21 cellular contexts compared by ENCODE assay signal in genomic region chr11:44942029-44942710, GRCh38. TPM values are rescaled to one million over a fixed set of nuclear protein-coding genes. Genes with fewer than 3 reads are reported as not detected.
DNase-seq lines count a peak whose midpoint lies in the region; ATAC-seq and TF ChIP-seq lines count a peak whose summit lies in the region.
"Had no signal": no experiment of that assay in that cellular context is flagged by ENCODE, and none has a peak within 500 bp of the region (broad histone marks: within the 10 kb centered on the region; RNA-seq: fewer than 3 reads in every experiment).

No MANE protein-coding gene starts in this region.

- H3K4me1 ChIP-seq in OCI-LY7 (ENCODE audit: insufficient read depth, low read length, poor library complexity, severe bottlenecking), result peaks cover 27% of the 10 kb centered on the region

- H4K20me1 ChIP-seq in OCI-LY7 (ENCODE audit: insufficient read depth, low read length), result no peaks in the 10 kb centered on the region

- DNase-seq in activated naive CD8-positive, alpha-beta T cell treated with anti-CD3 and anti-CD28 coated beads, Interleukin-2, amount 50 U/mL, for 24 hours, result no peak
- DNase-seq in activated naive CD8-positive, alpha-beta T cell treated with anti-CD3 and anti-CD28 coated beads for 36 hours, result no peak
- DNase-seq in OCI-LY7 (ENCODE audit: low spot score) (no peak), glutamatergic neuron (no peak), brain microvascular endothelial cell (no peak), caudate nucleus (lab: John Stamatoyannopoulos, UW) (no peak)
- DNase-seq in activated CD4-positive, alpha-beta memory T cell treated with anti-CD3 and anti-CD28 coated beads, Interleukin-2, amount 10 ng/mL, durations not matched to agents 7 days and 5 days, result no peak
- DNase-seq: activated gamma-delta T cell, DND-41, foreskin keratinocyte, NCI-H526 treated with DMSO at 0.1 percent for 48 hours, occipital lobe, upper lobe of right lung had no signal

- CTCF ChIA-PET in OCI-LY7 (lab: Charles Lee; ENCODE audit: unreplicated experiment), result no interaction called here
- CTCF ChIA-PET in activated CD4-positive, alpha-beta memory T cell treated with anti-CD3 and anti-CD28 coated beads, Interleukin-2, amount 10 ng/mL, durations not matched to agents 7 days and 5 days (lab: Charles Lee), result interaction anchor here (1.0 to 2.5 kb wide), 3 partner anchors 14 to 162 kb away, joined by 3 to 27 read pairs (median 21); no protein-coding TSS in a partner anchor

- no peaks in the 10 kb centered on the region for H3K9me3 Mint-ChIP-seq in activated naive CD8-positive, alpha-beta T cell treated with anti-CD3 and anti-CD28 coated beads, Interleukin-2, amount 50 U/mL, for 24 hours
- no peaks in the 10 kb centered on the region for H3K9me3 Mint-ChIP-seq in activated naive CD8-positive, alpha-beta T cell treated with anti-CD3 and anti-CD28 coated beads for 36 hours
- H3K9me3 Mint-ChIP-seq in glutamatergic neuron (ENCODE audit: unreplicated experiment), result peaks cover 16% of the 10 kb centered on the region
- H3K9me3 Mint-ChIP-seq in stimulated activated memory B cell treated with anti-CD40 and anti-IgM and Interleukin-4, amounts not matched to agents 10 μg/mL and 1 μg/mL and 100 μg/mL, for 72 hours, result no peaks in the 10 kb centered on the region
- no peaks in the 10 kb centered on the region for H3K9me3 Mint-ChIP-seq in activated CD4-positive, alpha-beta memory T cell treated with anti-CD3 and anti-CD28 coated beads, Interleukin-2, amount 10 ng/mL, durations not matched to agents 7 days and 5 days
- H3K9me3 Mint-ChIP-seq: CD8-positive, alpha-beta T cell had no signal

- no peaks in the 10 kb centered on the region for H3K36me3 Mint-ChIP-seq in activated naive CD8-positive, alpha-beta T cell treated with anti-CD3 and anti-CD28 coated beads, Interleukin-2, amount 50 U/mL, for 24 hours (ENCODE audit: low read depth)
- H3K36me3 Mint-ChIP-seq in activated naive CD8-positive, alpha-beta T cell treated with anti-CD3 and anti-CD28 coated beads for 36 hours, result no peaks in the 10 kb centered on the region
- peaks cover 4% of the 10 kb centered on the region for H3K36me3 Mint-ChIP-seq in glutamatergic neuron (ENCODE audit: unreplicated experiment)
- peaks cover 38% of the 10 kb centered on the region for H3K36me3 Mint-ChIP-seq in stimulated activated memory B cell treated with anti-CD40 and anti-IgM and Interleukin-4, amounts not matched to agents 10 μg/mL and 1 μg/mL and 100 μg/mL, for 72 hours
- H3K36me3 Mint-ChIP-seq in activated CD4-positive, alpha-beta memory T cell treated with anti-CD3 and anti-CD28 coated beads, Interleukin-2, amount 10 ng/mL, durations not matched to agents 7 days and 5 days (ENCODE audit: low read depth), result no peaks in the 10 kb centered on the region
- H3K36me3 Mint-ChIP-seq: CD8-positive, alpha-beta T cell had no signal

- no peaks in the 10 kb centered on the region for H3K9me2 ChIP-seq in OCI-LY7 (ENCODE audit: insufficient read depth, low read length)

- no peak overlapping the region for H3K4me3 Mint-ChIP-seq in activated naive CD8-positive, alpha-beta T cell treated with anti-CD3 and anti-CD28 coated beads, Interleukin-2, amount 50 U/mL, for 24 hours
- H3K4me3 Mint-ChIP-seq in activated naive CD8-positive, alpha-beta T cell treated with anti-CD3 and anti-CD28 coated beads for 36 hours, result no peak overlapping the region
- peak overlapping the region; percentile 77 for H3K4me3 Mint-ChIP-seq in glutamatergic neuron (ENCODE audit: unreplicated experiment)
- H3K4me3 Mint-ChIP-seq in stimulated activated memory B cell treated with anti-CD40 and anti-IgM and Interleukin-4, amounts not matched to agents 10 μg/mL and 1 μg/mL and 100 μg/mL, for 72 hours, result peak overlapping the region; percentile 55
- H3K4me3 Mint-ChIP-seq in activated CD4-positive, alpha-beta memory T cell treated with anti-CD3 and anti-CD28 coated beads, Interleukin-2, amount 10 ng/mL, durations not matched to agents 7 days and 5 days, result no peak overlapping the region
- H3K4me3 Mint-ChIP-seq: CD8-positive, alpha-beta T cell; WTC11 had no signal

- peak overlapping the region; percentile 35; the same call in 1 of the 2 replicates for H2AFZ ChIP-seq in OCI-LY7 (ENCODE audit: low read length)

- no peaks in the 10 kb centered on the region for H3K36me3 ChIP-seq in OCI-LY7 (ENCODE audit: insufficient read depth, low read length)
- H3K36me3 ChIP-seq in brain microvascular endothelial cell (replicated peaks), result no peaks in the 10 kb centered on the region

- H3K79me2 ChIP-seq in OCI-LY7 (ENCODE audit: insufficient read depth, low read depth, low read length), result no peaks in the 10 kb centered on the region

- no TSS peak for BruUV-seq in OCI-LY7 (replicated peaks; lab: Mats Ljungman, UMichigan)

- intact Hi-C loops in OCI-LY7 (cut with micrococcal nuclease; ENCODE audit: unreplicated experiment), result loop anchor here (5.0 kb wide), 1 partner anchor 90 kb away; no protein-coding TSS in a partner anchor

- H3K27ac Mint-ChIP-seq in activated naive CD8-positive, alpha-beta T cell treated with anti-CD3 and anti-CD28 coated beads, Interleukin-2, amount 50 U/mL, for 24 hours, result peak overlapping the region; percentile 82
- H3K27ac Mint-ChIP-seq in activated naive CD8-positive, alpha-beta T cell treated with anti-CD3 and anti-CD28 coated beads for 36 hours, result no peak overlapping the region
- H3K27ac Mint-ChIP-seq in glutamatergic neuron (ENCODE audit: unreplicated experiment), result peak overlapping the region; percentile 92
- H3K27ac Mint-ChIP-seq in stimulated activated memory B cell treated with anti-CD40 and anti-IgM and Interleukin-4, amounts not matched to agents 10 μg/mL and 1 μg/mL and 100 μg/mL, for 72 hours, result peak overlapping the region; percentile 93
- H3K27ac Mint-ChIP-seq in activated CD4-positive, alpha-beta memory T cell treated with anti-CD3 and anti-CD28 coated beads, Interleukin-2, amount 10 ng/mL, durations not matched to agents 7 days and 5 days, result no peak overlapping the region
- H3K27ac Mint-ChIP-seq: CD8-positive, alpha-beta T cell; WTC11 had no signal

- peaks cover 36% of the 10 kb centered on the region for H3K4me1 Mint-ChIP-seq in activated naive CD8-positive, alpha-beta T cell treated with anti-CD3 and anti-CD28 coated beads, Interleukin-2, amount 50 U/mL, for 24 hours
- peaks cover 15% of the 10 kb centered on the region for H3K4me1 Mint-ChIP-seq in activated naive CD8-positive, alpha-beta T cell treated with anti-CD3 and anti-CD28 coated beads for 36 hours
- H3K4me1 Mint-ChIP-seq in glutamatergic neuron (ENCODE audit: low read depth, unreplicated experiment), result peaks cover 78% of the 10 kb centered on the region
- peaks cover 76% of the 10 kb centered on the region for H3K4me1 Mint-ChIP-seq in stimulated activated memory B cell treated with anti-CD40 and anti-IgM and Interleukin-4, amounts not matched to agents 10 μg/mL and 1 μg/mL and 100 μg/mL, for 72 hours
- no peaks in the 10 kb centered on the region for H3K4me1 Mint-ChIP-seq in activated CD4-positive, alpha-beta memory T cell treated with anti-CD3 and anti-CD28 coated beads, Interleukin-2, amount 10 ng/mL, durations not matched to agents 7 days and 5 days

- H3K4me3 ChIP-seq in OCI-LY7 (ENCODE audit: low read depth, low read length, poor library complexity, severe bottlenecking), result peak overlapping the region; percentile 24
- H3K4me3 ChIP-seq in brain microvascular endothelial cell (ENCODE audit: low read depth, low read length), result no peak overlapping the region
- H3K4me3 ChIP-seq: ascending aorta, coronary artery, right atrium auricular region, stomach, upper lobe of right lung had no signal

- H3K27me3 ChIP-seq in brain microvascular endothelial cell (replicated peaks), result no peaks in the 10 kb centered on the region
- H3K27me3 ChIP-seq: ascending aorta, foreskin keratinocyte, right atrium auricular region, stomach, upper lobe of right lung had no signal

- peak overlapping the region; percentile 20 for H3K27ac ChIP-seq in OCI-LY7 (ENCODE audit: low read depth, low read length, poor library complexity, severe bottlenecking)
- H3K27ac ChIP-seq in brain microvascular endothelial cell, result no peak overlapping the region
- H3K27ac ChIP-seq in caudate nucleus (ENCODE audit: low read depth, low read length), result no peak overlapping the region
- H3K27ac ChIP-seq: ascending aorta, epithelial cell of prostate, foreskin keratinocyte, stomach, upper lobe of right lung had no signal

- in situ Hi-C loops in brain microvascular endothelial cell (cut with HindIII; ENCODE audit: low pct_ligation_motif_present, low sequenced_read_pairs), result loop anchor here (25.0 kb wide), 1 partner anchor 395 kb away; no protein-coding TSS in a partner anchor

- ATAC-seq in activated naive CD8-positive, alpha-beta T cell treated with anti-CD3 and anti-CD28 coated beads, Interleukin-2, amount 50 U/mL, for 24 hours, result no peak
- ATAC-seq in stimulated activated memory B cell treated with anti-CD40 and anti-IgM and Interleukin-4, amounts not matched to agents 10 μg/mL and 1 μg/mL and 100 μg/mL, for 72 hours, result no peak
- ATAC-seq: foreskin keratinocyte, WTC11 had no signal

- POLR2A ChIA-PET in OCI-LY7 (lab: Charles Lee), result no interaction called here
- POLR2A ChIA-PET in activated CD4-positive, alpha-beta memory T cell treated with anti-CD3 and anti-CD28 coated beads, Interleukin-2, amount 10 ng/mL, durations not matched to agents 7 days and 5 days (lab: Charles Lee), result no interaction called here

- H3K27me3 Mint-ChIP-seq in activated naive CD8-positive, alpha-beta T cell treated with anti-CD3 and anti-CD28 coated beads, Interleukin-2, amount 50 U/mL, for 24 hours, result no peaks in the 10 kb centered on the region
- H3K27me3 Mint-ChIP-seq in activated naive CD8-positive, alpha-beta T cell treated with anti-CD3 and anti-CD28 coated beads for 36 hours, result no peaks in the 10 kb centered on the region
- peaks cover 19% of the 10 kb centered on the region for H3K27me3 Mint-ChIP-seq in glutamatergic neuron (ENCODE audit: unreplicated experiment)
- no peaks in the 10 kb centered on the region for H3K27me3 Mint-ChIP-seq in stimulated activated memory B cell treated with anti-CD40 and anti-IgM and Interleukin-4, amounts not matched to agents 10 μg/mL and 1 μg/mL and 100 μg/mL, for 72 hours
- peaks cover 1% of the 10 kb centered on the region for H3K27me3 Mint-ChIP-seq in activated CD4-positive, alpha-beta memory T cell treated with anti-CD3 and anti-CD28 coated beads, Interleukin-2, amount 10 ng/mL, durations not matched to agents 7 days and 5 days

- no peaks in the 10 kb centered on the region for H3K9me3 ChIP-seq in OCI-LY7 (ENCODE audit: low read length)
- H3K9me3 ChIP-seq: ascending aorta, right atrium auricular region, stomach, upper lobe of right lung had no signal

- TF ChIP-seq CTCF in OCI-LY7 (conservative IDR thresholded peaks at IDR 0.05; ENCODE audit: low read length) (no peak), glutamatergic neuron (IDR thresholded peaks at IDR 0.05; ENCODE audit: partially characterized antibody, unreplicated experiment) (no peak), brain microvascular endothelial cell (IDR thresholded peaks at IDR 0.05; ENCODE audit: low read depth, low read length, missing control alignments) (no peak)

- H3K4me2 ChIP-seq in OCI-LY7 (ENCODE audit: low read length), result peak overlapping the region; percentile 65

RNA-seq across cellular contexts. Expression of gene TP53I11, which starts 8.5 kb away (rescaled TPM):
- total RNA-seq in activated naive CD8-positive, alpha-beta T cell treated with anti-CD3 and anti-CD28 coated beads for 36 hours, result 10 to 100 TPM; 12.5 to 14.0 TPM
- 0.05 and 0.25 TPM in 2 replicates for total RNA-seq in OCI-LY7 (2014; rRNA removed; shearing (Covaris generic))
- total RNA-seq in OCI-LY7 (2022), result 0.51 TPM in 1 of 2 replicates, not detected in the other
- total RNA-seq in glutamatergic neuron (ENCODE audit: unreplicated experiment), result 420 TPM
- under 1 TPM; 0.73 to 0.81 TPM for total RNA-seq in activated CD4-positive, alpha-beta memory T cell treated with anti-CD3 and anti-CD28 coated beads, Interleukin-2, amount 10 ng/mL, durations not matched to agents 7 days and 5 days

Comparison
In these comparisons a context has a peak if more than half of its experiments do, and no peak if none do; other contexts are left out.
1. H3K27ac Mint-ChIP-seq: peak in activated naive CD8-positive, alpha-beta T cell treated with anti-CD3 and anti-CD28 coated beads, Interleukin-2, amount 50 U/mL, for 24 hours (single experiment), glutamatergic neuron (single experiment) and stimulated activated memory B cell treated with anti-CD40 and anti-IgM and Interleukin-4, amounts not matched to agents 10 μg/mL and 1 μg/mL and 100 μg/mL, for 72 hours (single experiment); none in activated naive CD8-positive, alpha-beta T cell treated with anti-CD3 and anti-CD28 coated beads for 36 hours (single experiment) and activated CD4-positive, alpha-beta memory T cell treated with anti-CD3 and anti-CD28 coated beads, Interleukin-2, amount 10 ng/mL, durations not matched to agents 7 days and 5 days (single experiment).
2. H3K4me3 Mint-ChIP-seq: peak in glutamatergic neuron (single experiment) and stimulated activated memory B cell treated with anti-CD40 and anti-IgM and Interleukin-4, amounts not matched to agents 10 μg/mL and 1 μg/mL and 100 μg/mL, for 72 hours (single experiment); none in activated naive CD8-positive, alpha-beta T cell treated with anti-CD3 and anti-CD28 coated beads, Interleukin-2, amount 50 U/mL, for 24 hours (single experiment), activated naive CD8-positive, alpha-beta T cell treated with anti-CD3 and anti-CD28 coated beads for 36 hours (single experiment) and activated CD4-positive, alpha-beta memory T cell treated with anti-CD3 and anti-CD28 coated beads, Interleukin-2, amount 10 ng/mL, durations not matched to agents 7 days and 5 days (single experiment).
3. RNA of gene TP53I11, which starts 8.5 kb away (total RNA-seq): 420 TPM in glutamatergic neuron (single experiment); 12.5 to 14.0 TPM in activated naive CD8-positive, alpha-beta T cell treated with anti-CD3 and anti-CD28 coated beads for 36 hours, 0.73 to 0.81 TPM in activated CD4-positive, alpha-beta memory T cell treated with anti-CD3 and anti-CD28 coated beads, Interleukin-2, amount 10 ng/mL, durations not matched to agents 7 days and 5 days and 0.05 to 0.51 TPM in OCI-LY7; every median in the first group is over 10 times any median in the second.